In genomic region chr14:54447231-54447692, GRCh38 we compare ENCODE assay signal across 12 cellular contexts. TPM values are rescaled to one million over a fixed set of nuclear protein-coding genes. Genes with fewer than 3 reads are reported as not detected.
A peak's percentile ranks its signal among the peaks of the same experiment; 100 is the strongest.
DNase-seq lines count a peak whose midpoint lies in the region; ATAC-seq and TF ChIP-seq lines count a peak whose summit lies in the region.
"Had no signal": no experiment of that assay in that cellular context is flagged by ENCODE, and none has a peak within 500 bp of the region (broad histone marks: within the 10 kb centered on the region; RNA-seq: fewer than 3 reads in every experiment).

No MANE protein-coding gene starts in this region.

- H3K4me1 Mint-ChIP-seq in activated CD4-positive, alpha-beta T cell treated with anti-CD3 and anti-CD28 coated beads, Interleukin-2, amount 10 ng/mL, durations not matched to agents 24 days and 14 days, result peaks cover 6% of the 10 kb centered on the region
- peaks cover 15% of the 10 kb centered on the region for H3K4me1 Mint-ChIP-seq in activated T-cell treated with anti-CD3 and anti-CD28 coated beads, Interleukin-2, amount 50 U/mL, for 24 hours (ENCODE audit: low read depth)

- no peak for TF ChIP-seq EP300 in transverse colon (IDR thresholded peaks at IDR 0.05; ENCODE audit: low read depth)

- peaks cover 4% of the 10 kb centered on the region for H3K9me3 Mint-ChIP-seq in activated CD4-positive, alpha-beta T cell treated with anti-CD3 and anti-CD28 coated beads, Interleukin-2, amount 10 ng/mL, durations not matched to agents 24 days and 14 days
- H3K9me3 Mint-ChIP-seq in activated T-cell treated with anti-CD3 and anti-CD28 coated beads, Interleukin-2, amount 50 U/mL, for 24 hours, result no peaks in the 10 kb centered on the region
- H3K9me3 Mint-ChIP-seq: T-helper 1 cell treated with Interleukin-12 subunit alpha and Interleukin-12 subunit beta and Interleukin-4 antibody, amounts not matched to agents 30 μg/mL and 1 μg/mL, for 36 hours had no signal

- TF ChIP-seq POLR2A in transverse colon (IDR thresholded peaks at IDR 0.05), result no peak

- TF ChIP-seq CTCF in RWPE2 (IDR thresholded peaks at IDR 0.05; ENCODE audit: poor library complexity, severe bottlenecking) (no peak), fibroblast of villous mesenchyme (IDR thresholded peaks at IDR 0.05; ENCODE audit: insufficient read depth, low read depth, low read length) (no peak), transverse colon (IDR thresholded peaks at IDR 0.05) (no peak)

- ATAC-seq in RWPE2 (ENCODE audit: low read depth) (peak; percentile 90), GM21723 (IDR thresholded peaks at IDR 0.05; ENCODE audit: unreplicated experiment) (no peak)
- ATAC-seq: activated CD8-positive, alpha-beta memory T cell treated with anti-CD3 and anti-CD28 coated beads, Interleukin-2, amount 10 ng/mL, durations not matched to agents 7 days and 5 days had no signal

- no peaks in the 10 kb centered on the region for H3K36me3 Mint-ChIP-seq in activated CD4-positive, alpha-beta T cell treated with anti-CD3 and anti-CD28 coated beads, Interleukin-2, amount 10 ng/mL, durations not matched to agents 24 days and 14 days (ENCODE audit: low read depth)
- H3K36me3 Mint-ChIP-seq in activated T-cell treated with anti-CD3 and anti-CD28 coated beads, Interleukin-2, amount 50 U/mL, for 24 hours (ENCODE audit: low read depth), result no peaks in the 10 kb centered on the region
- H3K36me3 Mint-ChIP-seq: activated CD8-positive, alpha-beta memory T cell treated with anti-CD3 and anti-CD28 coated beads, Interleukin-2, amount 10 ng/mL, durations not matched to agents 7 days and 5 days had no signal

- H3K9me3 ChIP-seq in RWPE2 (ENCODE audit: severe bottlenecking) (no peaks in the 10 kb centered on the region), transverse colon (no peaks in the 10 kb centered on the region)
- H3K9me3 ChIP-seq: thoracic aorta had no signal

- H3K27ac Mint-ChIP-seq in activated CD4-positive, alpha-beta T cell treated with anti-CD3 and anti-CD28 coated beads, Interleukin-2, amount 10 ng/mL, durations not matched to agents 24 days and 14 days, result peak overlapping the region; percentile 9
- H3K27ac Mint-ChIP-seq in activated T-cell treated with anti-CD3 and anti-CD28 coated beads, Interleukin-2, amount 50 U/mL, for 24 hours, result no peak overlapping the region
- H3K27ac Mint-ChIP-seq: activated CD8-positive, alpha-beta memory T cell treated with anti-CD3 and anti-CD28 coated beads, Interleukin-2, amount 10 ng/mL, durations not matched to agents 7 days and 5 days; T-helper 1 cell treated with Interleukin-12 subunit alpha and Interleukin-12 subunit beta and Interleukin-4 antibody, amounts not matched to agents 30 μg/mL and 1 μg/mL, for 36 hours had no signal

- no peak for DNase-seq in activated CD4-positive, alpha-beta T cell treated with anti-CD3 and anti-CD28 coated beads, Interleukin-2, amount 10 ng/mL, durations not matched to agents 24 days and 14 days
- no peak for DNase-seq in activated CD4-positive, alpha-beta T cell treated with anti-CD3 and anti-CD28 coated beads, Interleukin-2, amount 50 U/mL, for 1 hour
- peak; percentile 75 for DNase-seq in RWPE2 (ENCODE audit: low spot score)
- DNase-seq in fibroblast of villous mesenchyme (ENCODE audit: low read depth), result peak; percentile 83
- DNase-seq in transverse colon, result peak; percentile 78
- no peak for DNase-seq in glomerular visceral epithelial cell (ENCODE audit: extremely low spot score)
- no peak for DNase-seq in activated T-cell treated with anti-CD3 and anti-CD28 coated beads, Interleukin-2, amount 50 U/mL, for 24 hours
- DNase-seq: activated CD8-positive, alpha-beta memory T cell treated with anti-CD3 and anti-CD28 coated beads, Interleukin-2, amount 10 ng/mL, durations not matched to agents 7 days and 5 days had no signal

- no peak overlapping the region for H3K4me3 Mint-ChIP-seq in activated CD4-positive, alpha-beta T cell treated with anti-CD3 and anti-CD28 coated beads, Interleukin-2, amount 10 ng/mL, durations not matched to agents 24 days and 14 days
- no peak overlapping the region for H3K4me3 Mint-ChIP-seq in activated T-cell treated with anti-CD3 and anti-CD28 coated beads, Interleukin-2, amount 50 U/mL, for 24 hours
- H3K4me3 Mint-ChIP-seq: activated CD8-positive, alpha-beta memory T cell treated with anti-CD3 and anti-CD28 coated beads, Interleukin-2, amount 10 ng/mL, durations not matched to agents 7 days and 5 days; T-helper 1 cell treated with Interleukin-12 subunit alpha and Interleukin-12 subunit beta and Interleukin-4 antibody, amounts not matched to agents 30 μg/mL and 1 μg/mL, for 36 hours had no signal

- H3K4me1 ChIP-seq in RWPE2 (ENCODE audit: insufficient read depth, poor library complexity, severe bottlenecking), result peaks cover 32% of the 10 kb centered on the region
- H3K4me1 ChIP-seq in transverse colon, result peaks cover 5 to 25% (median 12%) of the 10 kb centered on the region in 4 donors

- intact Hi-C loops in activated CD4-positive, alpha-beta T cell treated with anti-CD3 and anti-CD28 coated beads, Interleukin-2, amount 10 ng/mL, durations not matched to agents 24 days and 14 days (cut with micrococcal nuclease), result loop anchor here (10.0 kb wide), 1 partner anchor 888 kb away; no protein-coding TSS in a partner anchor
- intact Hi-C loops in transverse colon (cut with DNase I; ENCODE audit: low total_unique reads), result no loop called here

- H3K36me3 ChIP-seq in RWPE2 (ENCODE audit: low read depth) (no peaks in the 10 kb centered on the region), transverse colon (no peaks in the 10 kb centered on the region)
- H3K36me3 ChIP-seq: thoracic aorta had no signal

- 60 to 71% methylated on average over 8 of the region's 8 CpGs for WGBS in transverse colon (ENCODE audit: low coverage in 1 of 2), 2 donors

- H3K27me3 ChIP-seq in RWPE2 (ENCODE audit: insufficient read depth, poor library complexity, severe bottlenecking) (no peaks in the 10 kb centered on the region), transverse colon (no peaks in the 10 kb centered on the region)

- H3K27me3 Mint-ChIP-seq in activated CD4-positive, alpha-beta T cell treated with anti-CD3 and anti-CD28 coated beads, Interleukin-2, amount 10 ng/mL, durations not matched to agents 24 days and 14 days, result peaks cover 7% of the 10 kb centered on the region
- peaks cover 7% of the 10 kb centered on the region for H3K27me3 Mint-ChIP-seq in activated T-cell treated with anti-CD3 and anti-CD28 coated beads, Interleukin-2, amount 50 U/mL, for 24 hours

- peak overlapping the region; percentile 78 for H3K27ac ChIP-seq in RWPE2 (ENCODE audit: poor library complexity, severe bottlenecking)
- H3K27ac ChIP-seq in transverse colon, result peak overlapping the region; percentile 75 to 88 (median 82)
- H3K27ac ChIP-seq: parathyroid adenoma, thoracic aorta had no signal

- in situ Hi-C loops in transverse colon (cut with MboI; ENCODE audit: low pct_ligation_motif_present in 1 of 4, low pct_unique_long_range_greater_than_20kb in 1 of 4, low sequenced_read_pairs in 3 of 4), result no loop called here

- no peak overlapping the region for H3K4me3 ChIP-seq in RWPE2 (ENCODE audit: severe bottlenecking)
- H3K4me3 ChIP-seq in fibroblast of villous mesenchyme (ENCODE audit: low read depth, low read length), result no peak overlapping the region
- H3K4me3 ChIP-seq in transverse colon, result peak overlapping the region in 1 of 4 donors; percentile 18
- H3K4me3 ChIP-seq: thoracic aorta had no signal

RNA-seq across cellular contexts. Expression of gene CNIH1, which starts 6.1 kb away (rescaled TPM):
- total RNA-seq in activated CD4-positive, alpha-beta T cell treated with anti-CD3 and anti-CD28 coated beads, Interleukin-2, amount 10 ng/mL, durations not matched to agents 24 days and 14 days, result 113 and 116 TPM in 2 replicates
- 31.9 and 94.1 TPM in 2 replicates for total RNA-seq in fibroblast of villous mesenchyme
- 100 to 1,000 TPM in 3 of 4 donors, 10 to 100 TPM in 1; 40.8 to 184 (median 152) TPM for total RNA-seq in transverse colon

RNA-seq across cellular contexts. Expression of gene GMFB, which starts 41.5 kb away (rescaled TPM):
- 40.9 and 41.1 TPM in 2 replicates for total RNA-seq in activated CD4-positive, alpha-beta T cell treated with anti-CD3 and anti-CD28 coated beads, Interleukin-2, amount 10 ng/mL, durations not matched to agents 24 days and 14 days
- total RNA-seq in fibroblast of villous mesenchyme, result 82.1 and 142 TPM in 2 replicates
- 10 to 100 TPM; 19.8 to 94.5 (median 67.4) TPM for total RNA-seq in transverse colon

RNA-seq across cellular contexts. Expression of gene CDKN3, which starts 50.5 kb away (rescaled TPM):
- 42.5 and 50.8 TPM in 2 replicates for total RNA-seq in activated CD4-positive, alpha-beta T cell treated with anti-CD3 and anti-CD28 coated beads, Interleukin-2, amount 10 ng/mL, durations not matched to agents 24 days and 14 days
- total RNA-seq in fibroblast of villous mesenchyme (35.8 and 42.7 TPM in 2 replicates), transverse colon (1 to 10 TPM in 2 of 4 donors, not detected in 2; 3.0 to 4.0 TPM)

Comparison
In these comparisons a context has a peak if more than half of its experiments do, and no peak if none do; other contexts are left out.
1. DNase-seq: peak in RWPE2 (single experiment), fibroblast of villous mesenchyme (single experiment) and transverse colon (single experiment); none in activated CD4-positive, alpha-beta T cell treated with anti-CD3 and anti-CD28 coated beads, Interleukin-2, amount 10 ng/mL, durations not matched to agents 24 days and 14 days (single experiment), activated CD4-positive, alpha-beta T cell treated with anti-CD3 and anti-CD28 coated beads, Interleukin-2, amount 50 U/mL, for 1 hour (single experiment), glomerular visceral epithelial cell (single experiment) and activated T-cell treated with anti-CD3 and anti-CD28 coated beads, Interleukin-2, amount 50 U/mL, for 24 hours (single experiment).